8 cellular contexts compared by ENCODE assay signal in genomic region chr14:59187802-59188460, GRCh38. TPM values are rescaled to one million over a fixed set of nuclear protein-coding genes. Genes with fewer than 3 reads are reported as not detected.
DNase-seq lines count a peak whose midpoint lies in the region; ATAC-seq and TF ChIP-seq lines count a peak whose summit lies in the region.

No MANE protein-coding gene starts in this region.

- intact Hi-C loops in adrenal gland (cut with DNase I): no loop called here

- peak overlapping the region; percentile 24 for H3K9ac ChIP-seq in iPS-18a (ENCODE audit: low read length)

- H3K4me3 ChIP-seq in adrenal gland (peak overlapping the region; percentile 19 to 92 (median 86)), iPS-18a (ENCODE audit: low read length) (peak overlapping the region; percentile 91)

- no peaks in the 10 kb centered on the region for H3K27me3 ChIP-seq in adrenal gland
- peaks cover 27% of the 10 kb centered on the region for H3K27me3 ChIP-seq in iPS-18a (ENCODE audit: control insufficient read depth, insufficient read depth, low read length)

- H3K9me3 ChIP-seq in adrenal gland (replicated peaks in 1 of 3) (no peaks in the 10 kb centered on the region), iPS-18a (ENCODE audit: control insufficient read depth, low read depth, low read length) (no peaks in the 10 kb centered on the region)

- peak; percentile 51 for DNase-seq in COLO668 (lab: John Stamatoyannopoulos, UW; ENCODE audit: unreplicated experiment)
- DNase-seq in HS-27A (ENCODE audit: low read depth): peak; percentile 48
- peak; percentile 80 for DNase-seq in SHP77 treated with DMSO at 0.1 percent for 48 hours (lab: John Stamatoyannopoulos, UW)
- peak; percentile 19 to 73 (median 46) for DNase-seq in adrenal gland
- DNase-seq in stimulated activated CD4-positive, alpha-beta T cell treated with anti-CD3 and anti-CD28 coated beads, Interleukin-12 subunit alpha, Interleukin-12 subunit beta, amount 100 ng/mL, for 4 hours: peak; percentile 16
- DNase-seq in MV-4-11 (lab: John Stamatoyannopoulos, UW): no peak

- peak overlapping the region; percentile 23 to 99 (median 95) for H3K27ac ChIP-seq in adrenal gland
- no peak overlapping the region for H3K27ac ChIP-seq in iPS-18a (ENCODE audit: low read length)

- peaks cover 9 to 19% of the 10 kb centered on the region in 2 donors for H3K4me1 ChIP-seq in adrenal gland (replicated peaks in 1 of 2)
- no peaks in the 10 kb centered on the region for H3K4me1 ChIP-seq in iPS-18a (ENCODE audit: control insufficient read depth, low read depth, low read length)

- no peaks in the 10 kb centered on the region for H3K36me3 ChIP-seq in adrenal gland (replicated peaks in 1 of 2)
- H3K36me3 ChIP-seq in iPS-18a (ENCODE audit: control insufficient read depth, low read depth, low read length): no peaks in the 10 kb centered on the region

- peak; percentile 13 for ATAC-seq in GM21390 (IDR thresholded peaks at IDR 0.05; ENCODE audit: unreplicated experiment)

- no peak for TF ChIP-seq POLR2A in adrenal gland (IDR thresholded peaks at IDR 0.05)

- 0 to 1% (median 0%) methylated on average over 26 to 43 of the region's 43 CpGs for WGBS in adrenal gland, 4 donors

- peak in 1 of 6 experiments; percentile 17 for TF ChIP-seq CTCF in adrenal gland (IDR thresholded peaks at IDR 0.05)

RNA-seq across cellular contexts. Expression of gene DAAM1, which starts 0.5 kb away (rescaled TPM):
- 10 to 100 TPM; 13.0 to 37.4 (median 27.7) TPM for total RNA-seq in adrenal gland
- 10 to 100 TPM in 2 of 3 donors, 1 to 10 TPM in 1; 7.4 to 19.5 (median 13.9) TPM for polyA plus RNA-seq in adrenal gland
